ENCODE assay signal across 16 cellular contexts in the genomic region with DNA sequence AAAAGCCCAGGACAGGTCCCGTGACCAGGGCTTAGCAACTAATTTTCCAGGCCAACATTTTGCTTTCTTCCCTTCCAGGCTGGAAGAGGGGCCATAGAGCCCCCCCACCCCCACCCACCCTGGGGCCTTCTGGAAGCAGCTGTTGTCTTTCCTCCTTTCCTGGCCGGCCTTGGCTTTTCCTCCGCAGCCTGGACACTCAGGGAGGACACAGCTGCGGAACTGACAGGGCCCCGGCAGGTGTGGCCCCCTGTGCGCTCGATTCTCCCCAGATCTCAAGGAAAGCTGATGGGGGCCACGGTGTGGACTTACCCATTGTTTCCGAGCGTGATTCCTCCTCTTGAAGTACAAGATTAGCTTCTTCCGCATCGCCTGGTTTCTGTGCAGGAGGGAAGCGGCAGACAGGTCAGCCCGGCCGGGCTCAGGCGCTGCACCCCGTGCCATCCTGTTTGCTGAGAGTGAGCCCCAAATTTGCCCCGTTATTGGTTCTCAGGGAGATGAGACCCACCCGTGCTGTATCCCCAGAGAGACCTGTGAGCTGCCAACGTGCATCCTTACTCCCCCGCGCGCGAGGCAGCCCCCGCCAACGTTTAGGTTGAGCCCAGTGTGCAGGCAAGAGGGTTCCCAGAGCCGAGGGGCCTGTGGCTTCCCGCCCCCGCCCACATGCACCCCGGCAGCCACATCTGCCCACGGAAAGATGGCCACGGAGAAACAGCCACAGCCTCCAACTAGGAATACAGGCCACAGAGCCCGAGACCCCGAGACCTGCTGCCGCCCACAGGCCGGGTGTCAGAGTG.
DNase-seq lines count a peak whose midpoint lies in the region; ATAC-seq and TF ChIP-seq lines count a peak whose summit lies in the region.
"Had no signal": no experiment of that assay in that cellular context is flagged by ENCODE, and none has a peak within 500 bp of the region (broad histone marks: within the 10 kb centered on the region; RNA-seq: fewer than 3 reads in every experiment).

No MANE protein-coding gene starts in this region.

- H3K36me3 Mint-ChIP-seq in brain (peaks cover 15% of the 10 kb centered on the region), neural crest cell (ENCODE audit: low read depth) (peaks cover 9% of the 10 kb centered on the region)

- H3K4me1 Mint-ChIP-seq in stimulated activated naive CD8-positive, alpha-beta T cell treated with anti-CD3 and anti-CD28 coated beads, Interleukin-15, amount 100 ng/mL, for 72 hours: peaks cover 12% of the 10 kb centered on the region
- H3K4me1 Mint-ChIP-seq in brain (peaks cover 60% of the 10 kb centered on the region), neural crest cell (peaks cover 35% of the 10 kb centered on the region)

- TF ChIP-seq CTCF in brain (conservative IDR thresholded peaks at IDR 0.05) (no peak), neural crest cell (conservative IDR thresholded peaks at IDR 0.05) (no peak)

- no peak overlapping the region for H3K4me3 Mint-ChIP-seq in stimulated activated naive CD8-positive, alpha-beta T cell treated with anti-CD3 and anti-CD28 coated beads, Interleukin-15, amount 100 ng/mL, for 72 hours
- H3K4me3 Mint-ChIP-seq in brain: no peak overlapping the region
- peak overlapping the region; percentile 64 for H3K4me3 Mint-ChIP-seq in neural crest cell
- H3K4me3 Mint-ChIP-seq: activated naive CD8-positive, alpha-beta T cell had no signal

- no peaks in the 10 kb centered on the region for H3K9me3 Mint-ChIP-seq in stimulated activated naive CD8-positive, alpha-beta T cell treated with anti-CD3 and anti-CD28 coated beads, Interleukin-15, amount 100 ng/mL, for 72 hours
- H3K9me3 Mint-ChIP-seq in brain (peaks cover 0 to 2% (median 0%) of the 10 kb centered on the region in 5 experiments), neural crest cell (no peaks in the 10 kb centered on the region)

- DNase-seq in stimulated activated naive CD8-positive, alpha-beta T cell treated with anti-CD3 and anti-CD28 coated beads, Interleukin-15, amount 100 ng/mL, for 72 hours: no peak
- no peak for DNase-seq in stimulated activated naive CD8-positive, alpha-beta T cell treated with anti-CD3 and anti-CD28 coated beads, Interleukin-15, Interleukin-2, amounts not matched to agents 100 U/mL and 50 U/mL, for 24 hours
- DNase-seq in neural crest cell (ENCODE audit: low read depth, low spot score): no peak
- DNase-seq in NCI-H1092 treated with DMSO at 0.1 percent for 48 hours (lab: John Stamatoyannopoulos, UW): no peak
- no peak for DNase-seq in GF-D8 (lab: John Stamatoyannopoulos, UW)
- DNase-seq in UCSD-AML1 (lab: John Stamatoyannopoulos, UW; ENCODE audit: unreplicated experiment): no peak
- DNase-seq: foreskin melanocyte; mammary epithelial cell; NCI-H774; Peyer's patch; small intestine; stimulated activated naive CD4-positive, alpha-beta T cell treated with Interleukin-2 at 50 U/mL for 16 hours; WERI-Rb-1 had no signal

- H3K27me3 Mint-ChIP-seq in stimulated activated naive CD8-positive, alpha-beta T cell treated with anti-CD3 and anti-CD28 coated beads, Interleukin-15, amount 100 ng/mL, for 72 hours: no peaks in the 10 kb centered on the region
- H3K27me3 Mint-ChIP-seq in brain: peaks cover 3% of the 10 kb centered on the region
- H3K27me3 Mint-ChIP-seq in neural crest cell (ENCODE audit: low read depth): peaks cover 22% of the 10 kb centered on the region
- H3K27me3 Mint-ChIP-seq: activated naive CD8-positive, alpha-beta T cell had no signal

- H3K27ac Mint-ChIP-seq in stimulated activated naive CD8-positive, alpha-beta T cell treated with anti-CD3 and anti-CD28 coated beads, Interleukin-15, amount 100 ng/mL, for 72 hours: peak overlapping the region in 1 of 2 donors; percentile 29
- peak overlapping the region in 4 of 5 experiments; percentile 49 to 81 (median 72) for H3K27ac Mint-ChIP-seq in brain
- no peak overlapping the region for H3K27ac Mint-ChIP-seq in neural crest cell (ENCODE audit: unreplicated experiment)

- ATAC-seq in stimulated activated naive CD8-positive, alpha-beta T cell treated with anti-CD3 and anti-CD28 coated beads, Interleukin-15, amount 100 ng/mL, for 72 hours: peak; percentile 34
- no peak for ATAC-seq in stimulated activated naive CD8-positive, alpha-beta T cell treated with anti-CD3 and anti-CD28 coated beads, Interleukin-15, Interleukin-2, amounts not matched to agents 100 U/mL and 50 U/mL, for 24 hours
- no peak for ATAC-seq in HG03469 (IDR thresholded peaks at IDR 0.05; ENCODE audit: unreplicated experiment)
